24 cellular contexts compared by ENCODE assay signal in the genomic region with DNA sequence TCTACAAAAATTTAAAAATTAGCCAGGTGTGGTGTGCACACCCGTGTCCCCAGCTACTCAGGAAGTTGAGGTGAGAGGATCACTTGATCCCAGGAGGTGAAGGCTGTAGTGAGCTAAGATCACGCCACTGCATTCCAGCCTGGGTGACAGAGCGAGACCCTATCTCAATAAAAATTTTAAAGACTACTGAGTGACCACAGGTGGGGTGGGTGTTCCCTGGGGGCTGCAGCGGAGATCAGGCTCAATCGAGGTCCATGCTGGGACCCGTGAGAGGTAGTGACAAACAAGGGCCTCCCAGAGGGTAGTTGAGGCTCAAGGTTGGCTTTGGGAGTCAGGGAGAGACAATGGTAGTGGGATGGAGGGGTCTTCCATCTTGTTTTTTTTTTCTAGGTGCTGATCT.
"Had no signal": no experiment of that assay in that cellular context is flagged by ENCODE, and none has a peak within 500 bp of the region (broad histone marks: within the 10 kb centered on the region; RNA-seq: fewer than 3 reads in every experiment).

No MANE protein-coding gene starts in this region.

- H3K4me3 Mint-ChIP-seq: activated CD8-positive, alpha-beta memory T cell treated with anti-CD3 and anti-CD28 coated beads, Interleukin-2, amount 10 ng/mL, durations not matched to agents 7 days and 5 days; activated naive CD8-positive, alpha-beta T cell; activated T-cell treated with anti-CD3 and anti-CD28 coated beads, Interleukin-2, amount 50 U/mL, for 4 hours; brain; T-helper 17 cell; WTC11 had no signal

- H3K9me3 Mint-ChIP-seq: activated T-cell treated with anti-CD3 and anti-CD28 coated beads, Interleukin-2, amount 50 U/mL, for 4 hours; WTC11 had no signal

- H3K27me3 ChIP-seq: MG63 had no signal

- H3K4me3 ChIP-seq: MG63 had no signal

- H3K27ac Mint-ChIP-seq: activated CD8-positive, alpha-beta memory T cell treated with anti-CD3 and anti-CD28 coated beads, Interleukin-2, amount 10 ng/mL, durations not matched to agents 7 days and 5 days; activated naive CD8-positive, alpha-beta T cell; T-helper 17 cell; WTC11 had no signal

- ATAC-seq: activated CD8-positive, alpha-beta memory T cell treated with anti-CD3 and anti-CD28 coated beads, Interleukin-2, amount 10 ng/mL, durations not matched to agents 7 days and 5 days; activated T-cell treated with anti-CD3 and anti-CD28 coated beads, Interleukin-2, amount 50 U/mL, for 4 hours; T-helper 17 cell; WTC11 had no signal

- H3K36me3 Mint-ChIP-seq: activated CD8-positive, alpha-beta memory T cell treated with anti-CD3 and anti-CD28 coated beads, Interleukin-2, amount 10 ng/mL, durations not matched to agents 7 days and 5 days; activated naive CD8-positive, alpha-beta T cell; WTC11 had no signal

- H3K27me3 Mint-ChIP-seq: activated CD8-positive, alpha-beta memory T cell treated with anti-CD3 and anti-CD28 coated beads, Interleukin-2, amount 10 ng/mL, durations not matched to agents 7 days and 5 days; activated naive CD8-positive, alpha-beta T cell; brain; T-helper 17 cell had no signal

- H3K9me3 ChIP-seq: MG63 had no signal

- DNase-seq: activated CD4-positive, alpha-beta T cell treated with anti-CD3 and anti-CD28 coated beads for 48 hours; activated CD4-positive, alpha-beta T cell treated with anti-CD3 and anti-CD28 coated beads, Interleukin-2, amount 50 U/mL, for 4 hours; activated CD4-positive, CD25-positive, alpha-beta regulatory T cell treated with anti-CD3 and anti-CD28 coated beads, Interleukin-2, amount 50 U/mL, for 72 hours; activated CD8-positive, alpha-beta memory T cell treated with anti-CD3 and anti-CD28 coated beads, Interleukin-2, amount 10 ng/mL, durations not matched to agents 7 days and 5 days; activated effector memory CD4-positive, alpha-beta T cell treated with anti-CD3 and anti-CD28 coated beads, Interleukin-2, amount 50 U/mL, for 16 hours; activated naive CD4-positive, alpha-beta T cell treated with Interleukin-2 at 50 U/mL for 16 hours; activated T-cell treated with anti-CD3 and anti-CD28 coated beads, Interleukin-2, amount 50 U/mL, for 4 hours; amygdala; MG63; MV-4-11; NCI-H1105; NCI-H1436; NCI-H1694 treated with DMSO at 0.1 percent for 48 hours; NCI-H345; NCI-H510A; NCI-H526 treated with DMSO at 0.1 percent for 48 hours; NCI-H82; OCI-M1; SHP77 treated with DMSO at 0.1 percent for 48 hours; T-helper 17 cell; T-helper 9 cell had no signal

- H3K36me3 ChIP-seq: MG63 had no signal
